ENCODE assay signal across 21 cellular contexts in genomic region chr9:27078685-27079084, GRCh38. TPM values are rescaled to one million over a fixed set of nuclear protein-coding genes. Genes with fewer than 3 reads are reported as not detected.
A peak's percentile ranks its signal among the peaks of the same experiment; 100 is the strongest.
DNase-seq lines count a peak whose midpoint lies in the region; ATAC-seq and TF ChIP-seq lines count a peak whose summit lies in the region.
"Had no signal": no experiment of that assay in that cellular context is flagged by ENCODE, and none has a peak within 500 bp of the region (broad histone marks: within the 10 kb centered on the region; RNA-seq: fewer than 3 reads in every experiment).

No MANE protein-coding gene starts in this region.

- no peaks in the 10 kb centered on the region for H3K4me1 ChIP-seq in heart left ventricle
- H3K4me1 ChIP-seq: BE2C, SJSA1 had no signal

- WGBS in heart left ventricle, 4 donors = 53 to 75% (median 64%) methylated on average over 1 of the region's 1 CpG

- intact Hi-C loops in heart left ventricle (cut with DNase I) = no loop called here
- intact Hi-C loops in left ventricle myocardium superior (cut with micrococcal nuclease) = no loop called here

- DNase-seq in heart left ventricle (no peak), left ventricle myocardium superior (no peak), LNCaP clone FGC (ENCODE audit: low read depth) (peak; percentile 60), fibroblast of pulmonary artery (ENCODE audit: low read depth) (peak; percentile 20), pulmonary artery endothelial cell (ENCODE audit: low read depth, low spot score) (peak; percentile 19), RKO (ENCODE audit: low spot score) (no peak), NCI-H1436 (lab: John Stamatoyannopoulos, UW) (no peak)
- DNase-seq in effector CD4-positive, alpha-beta T cell = no peak
- DNase-seq: BE2C; CD4-positive, alpha-beta memory T cell; DMS153; GDM1; H9; NCI-H1105; NCI-H1694 treated with DMSO at 0.1 percent for 48 hours; NCI-H2227 treated with DMSO at 0.1 percent for 48 hours; NCI-H510A treated with DMSO at 0.1 percent for 48 hours; NCI-H82; RPMI8226 had no signal

- no peak for TF ChIP-seq CTCF in heart left ventricle (IDR thresholded peaks at IDR 0.05)
- no peak for TF ChIP-seq CTCF in LNCaP clone FGC (IDR thresholded peaks at IDR 0.05; ENCODE audit: control insufficient read depth, extremely low read depth, insufficient read depth)
- no peak for TF ChIP-seq CTCF in fibroblast of pulmonary artery (IDR thresholded peaks at IDR 0.05; ENCODE audit: low read length, missing control alignments)

- ATAC-seq in heart left ventricle = peak in 3 of 4 donors; percentile 36 to 83 (median 44)
- ATAC-seq in left ventricle myocardium superior = no peak
- ATAC-seq: K562 had no signal

- peak overlapping the region in 5 of 12 donors; percentile 8 to 47 (median 39) for H3K27ac ChIP-seq in heart left ventricle
- H3K27ac ChIP-seq: SJSA1 had no signal

- no peaks in the 10 kb centered on the region for H3K27me3 ChIP-seq in heart left ventricle
- H3K27me3 ChIP-seq: BE2C, SJSA1 had no signal

- H3K4me3 ChIP-seq in heart left ventricle = no peak overlapping the region
- H3K4me3 ChIP-seq in LNCaP clone FGC (ENCODE audit: low read depth, low read length) = no peak overlapping the region
- no peak overlapping the region for H3K4me3 ChIP-seq in fibroblast of pulmonary artery (replicated peaks; ENCODE audit: low read depth, low read length)
- H3K4me3 ChIP-seq: K562, SJSA1 had no signal

- H3K9me3 ChIP-seq in heart left ventricle = no peaks in the 10 kb centered on the region
- H3K9me3 ChIP-seq: BE2C, SJSA1 had no signal

- TF ChIP-seq POLR2A in heart left ventricle (IDR thresholded peaks at IDR 0.05) = no peak

- H3K36me3 ChIP-seq in heart left ventricle = no peaks in the 10 kb centered on the region
- H3K36me3 ChIP-seq: BE2C, SJSA1 had no signal

RNA-seq across cellular contexts. Expression of gene TEK, which starts 30.3 kb away (rescaled TPM):
- total RNA-seq in heart left ventricle (10 to 100 TPM; 11.9 to 36.5 (median 19.2) TPM), left ventricle myocardium superior (22.2 TPM), pulmonary artery endothelial cell (98.9 and 100 TPM in 2 replicates)
- polyA plus RNA-seq in heart left ventricle = 10 to 100 TPM in 1 of 2 donors, 1 to 10 TPM in 1; 6.4 to 17.7 TPM
- total RNA-seq: CD4-positive, alpha-beta memory T cell had no signal
- polyA plus RNA-seq: CD4-positive, alpha-beta memory T cell had no signal

Comparison
In these comparisons a context has a peak if more than half of its experiments do, and no peak if none do; other contexts are left out.
1. DNase-seq: peak in LNCaP clone FGC (single experiment), fibroblast of pulmonary artery (single experiment) and pulmonary artery endothelial cell (single experiment); none in heart left ventricle (0 of 5), left ventricle myocardium superior (single experiment), effector CD4-positive, alpha-beta T cell (single experiment), RKO (single experiment) and NCI-H1436 (single experiment).